Comparison of ENCODE assay signal across 8 cellular contexts in genomic region chr22:21736084-21736642, GRCh38. TPM values are rescaled to one million over a fixed set of nuclear protein-coding genes. Genes with fewer than 3 reads are reported as not detected.
DNase-seq lines count a peak whose midpoint lies in the region; ATAC-seq, FAIRE-seq and TF ChIP-seq lines count a peak whose summit lies in the region.

No MANE protein-coding gene starts in this region.

- SMC1A ChIA-PET in GM12878 (lab: Charles Lee; ENCODE audit: uncharacterized antibody, unreplicated experiment) = interaction anchor here (1.8 kb wide), 1 partner anchor 27 kb away, joined by 8 read pairs; no protein-coding TSS in a partner anchor

- CTCF ChIA-PET in activated CD4-positive, alpha-beta T cell treated with anti-CD3 and anti-CD28 coated beads, Interleukin-2, amount 10 ng/mL, durations not matched to agents 7 days and 5 days (lab: Charles Lee) = interaction anchor here (0.7 to 2.1 kb wide), 2 partner anchors 10 to 25 kb away, joined by 3 to 7 read pairs; no protein-coding TSS in a partner anchor
- CTCF ChIA-PET in GM12878 (lab: Yijun Ruan, JAX) = interaction anchor here (1.5 kb wide), 1 partner anchor 25 kb away, joined by 3 read pairs; no protein-coding TSS in a partner anchor

- FAIRE-seq in GM12878 (lab: Jason Lieb, UNC) = no peak

- no peak overlapping the region for H3K9ac ChIP-seq in GM12878 (ENCODE audit: control insufficient read depth, insufficient read depth, low read length)
- H3K9ac ChIP-seq in liver (ENCODE audit: low read depth in 1 of 2, low read length in 2 of 2) = no peak overlapping the region

- peaks cover 21% of the 10 kb centered on the region for H3K4me1 Mint-ChIP-seq in activated CD4-positive, alpha-beta T cell treated with anti-CD3 and anti-CD28 coated beads, Interleukin-2, amount 10 ng/mL, durations not matched to agents 7 days and 5 days

- intact Hi-C loops in GM12878 (cut with micrococcal nuclease; ENCODE audit: unreplicated experiment) = no loop called here

- DNase-seq in activated CD4-positive, alpha-beta T cell treated with anti-CD3 and anti-CD28 coated beads, Interleukin-2, amount 10 ng/mL, durations not matched to agents 7 days and 5 days = no peak
- DNase-seq in activated CD4-positive, alpha-beta T cell treated with anti-CD3 and anti-CD28 coated beads, Interleukin-2, amount 50 U/mL, for 48 hours = no peak
- DNase-seq in GM12878 (ENCODE audit: low read depth, low spot score) = no peak
- no peak for DNase-seq in tibial nerve (ENCODE audit: low spot score in 2 of 2)
- DNase-seq in NCI-H2107 (lab: John Stamatoyannopoulos, UW) = no peak

- H3K36me3 Mint-ChIP-seq in activated CD4-positive, alpha-beta T cell treated with anti-CD3 and anti-CD28 coated beads, Interleukin-2, amount 10 ng/mL, durations not matched to agents 7 days and 5 days (ENCODE audit: low read depth) = no peaks in the 10 kb centered on the region

- H3K79me2 ChIP-seq in GM12878 (ENCODE audit: control insufficient read depth, insufficient read depth, low read length) = no peaks in the 10 kb centered on the region

- H3K4me3 Mint-ChIP-seq in activated CD4-positive, alpha-beta T cell treated with anti-CD3 and anti-CD28 coated beads, Interleukin-2, amount 10 ng/mL, durations not matched to agents 7 days and 5 days = peak overlapping the region; percentile 51

- RAD21 ChIA-PET in GM12878 (lab: Charles Lee; ENCODE audit: unreplicated experiment) = interaction anchor here (0.8 to 1.9 kb wide), 3 partner anchors 19 to 36 kb away, joined by 3 to 6 read pairs (median 6); no protein-coding TSS in a partner anchor

- ATAC-seq in GM12878 (no peak), GM18511 (IDR thresholded peaks at IDR 0.05; ENCODE audit: unreplicated experiment) (no peak), GM19035 (IDR thresholded peaks at IDR 0.05; ENCODE audit: unreplicated experiment) (no peak)

- H3K27ac ChIP-seq in GM12878 (ENCODE audit: control insufficient read depth, insufficient read depth) (no peak overlapping the region), liver (ENCODE audit: low read depth in 1 of 2, low read length in 2 of 2) (peak overlapping the region in 1 of 2 donors; percentile 13), tibial nerve (peak overlapping the region; percentile 44 to 82 (median 66))

- TF ChIP-seq RAD21 in GM12878 (IDR thresholded peaks at IDR 0.05; ENCODE audit: insufficient read depth, low read depth, low read length) = no peak
- no peak for TF ChIP-seq RAD21 in liver (IDR thresholded peaks at IDR 0.05)

- whole genome bisulfite sequencing in GM12878 (ENCODE audit: insufficient coverage, insufficient replicate concordance, low lambda C conversion rate, missing lambda C conversion rate) = 75% methylated on average over 39 of the region's 65 CpGs
- WGBS in liver = 10% methylated on average over 65 of the region's 65 CpGs
- 13 to 23% methylated on average over 21 to 46 of the region's 65 CpGs for WGBS in tibial nerve, 2 donors

- peaks cover 21% of the 10 kb centered on the region for H3K27me3 Mint-ChIP-seq in activated CD4-positive, alpha-beta T cell treated with anti-CD3 and anti-CD28 coated beads, Interleukin-2, amount 10 ng/mL, durations not matched to agents 7 days and 5 days

- H3K27ac Mint-ChIP-seq in activated CD4-positive, alpha-beta T cell treated with anti-CD3 and anti-CD28 coated beads, Interleukin-2, amount 10 ng/mL, durations not matched to agents 7 days and 5 days = no peak overlapping the region

- in situ Hi-C loops in GM12878 (cut with MboI) = no loop called here

- TF ChIP-seq CTCF in GM12878 (IDR thresholded peaks at IDR 0.05 in 2 of 3, conservative IDR thresholded peaks at IDR 0.05 in 1 of 3; ENCODE audit: control insufficient read depth in 2 of 3, extremely low read depth in 1 of 3, insufficient read depth in 1 of 3, low read depth in 3 of 3, low read length in 3 of 3) (no peak), liver (IDR thresholded peaks at IDR 0.05; ENCODE audit: low read depth, low read length, missing input control) (no peak), tibial nerve (IDR thresholded peaks at IDR 0.05) (no peak)

- H3K27me3 ChIP-seq in GM12878 (replicated peaks in 1 of 2; ENCODE audit: control insufficient read depth in 2 of 2, insufficient read depth in 2 of 2, low read length in 1 of 2) = no peaks in the 10 kb centered on the region
- H3K27me3 ChIP-seq in liver (ENCODE audit: control insufficient read depth in 4 of 4, insufficient read depth in 4 of 4, low read length in 3 of 4) = no peaks in the 10 kb centered on the region
- H3K27me3 ChIP-seq in tibial nerve = no peaks in the 10 kb centered on the region

- H3K4me3 ChIP-seq in GM12878 = no peak overlapping the region
- peak overlapping the region in 2 of 3 donors; percentile 44 to 74 for H3K4me3 ChIP-seq in liver (ENCODE audit: low read depth in 1 of 3, low read length in 3 of 3)
- peak overlapping the region; percentile 45 to 87 (median 49) for H3K4me3 ChIP-seq in tibial nerve

- no peak for TF ChIP-seq EP300 in GM12878 (IDR thresholded peaks at IDR 0.05; ENCODE audit: borderline replicate concordance in 1 of 2, control insufficient read depth in 1 of 2, low read depth in 2 of 2, low read length in 2 of 2)
- TF ChIP-seq EP300 in tibial nerve (IDR thresholded peaks at IDR 0.05) = no peak

- no peaks in the 10 kb centered on the region for H3K36me3 ChIP-seq in GM12878 (ENCODE audit: control insufficient read depth in 2 of 2, insufficient read depth in 2 of 2, low read length in 1 of 2)
- no peaks in the 10 kb centered on the region for H3K36me3 ChIP-seq in liver (ENCODE audit: control insufficient read depth in 4 of 4, insufficient read depth in 3 of 4, low read depth in 1 of 4, low read length in 3 of 4)
- no peaks in the 10 kb centered on the region for H3K36me3 ChIP-seq in tibial nerve

- H2AFZ ChIP-seq in GM12878 (ENCODE audit: control insufficient read depth, low read depth, low read length) = no peak overlapping the region; the same call in 1 of the 2 replicates

- POLR2A ChIA-PET in activated CD4-positive, alpha-beta T cell treated with anti-CD3 and anti-CD28 coated beads, Interleukin-2, amount 10 ng/mL, durations not matched to agents 7 days and 5 days (lab: Charles Lee) = interaction anchor here (0.6 kb wide), 1 partner anchor 13 kb away, joined by 10 read pairs; no protein-coding TSS in a partner anchor
- POLR2A ChIA-PET in GM12878 (lab: Charles Lee) = interaction anchor here (1.3 to 1.5 kb wide), 2 partner anchors 27 to 29 kb away, joined by 3 to 4 read pairs; no protein-coding TSS in a partner anchor

- no peaks in the 10 kb centered on the region for H4K20me1 ChIP-seq in GM12878 (ENCODE audit: control insufficient read depth, insufficient read depth)

- H3K9me3 Mint-ChIP-seq in activated CD4-positive, alpha-beta T cell treated with anti-CD3 and anti-CD28 coated beads, Interleukin-2, amount 10 ng/mL, durations not matched to agents 7 days and 5 days = no peaks in the 10 kb centered on the region

- TF ChIP-seq POLR2A in GM12878 (IDR thresholded peaks at IDR 0.05; ENCODE audit: low read depth, low read length) (no peak), tibial nerve (IDR thresholded peaks at IDR 0.05) (no peak)

- H3K4me1 ChIP-seq in GM12878 (ENCODE audit: control insufficient read depth, insufficient read depth, low read length) = peaks cover 5% of the 10 kb centered on the region; the same call in 1 of the 2 replicates
- peaks cover 3 to 12% (median 10%) of the 10 kb centered on the region in 4 donors for H3K4me1 ChIP-seq in liver (ENCODE audit: control insufficient read depth in 4 of 4, insufficient read depth in 4 of 4, low read length in 3 of 4)
- H3K4me1 ChIP-seq in tibial nerve = peaks cover 0 to 18% (median 11%) of the 10 kb centered on the region in 4 donors

- BruUV-seq in GM12878 (replicated peaks; lab: Mats Ljungman, UMichigan) = no TSS peak

- H3K4me2 ChIP-seq in GM12878 (ENCODE audit: control insufficient read depth, insufficient read depth) = peak overlapping the region; percentile 100; the same call in 1 of the 2 replicates

- H3K9me3 ChIP-seq in GM12878 (replicated peaks; ENCODE audit: control insufficient read depth, insufficient read depth, low read length) (no peaks in the 10 kb centered on the region), liver (ENCODE audit: control insufficient read depth in 4 of 4, low read length in 3 of 4) (no peaks in the 10 kb centered on the region), tibial nerve (no peaks in the 10 kb centered on the region)

TF ChIP-seq in GM12878, 131 proteins besides CTCF, POLR2A, EP300 and RAD21 (continues in another document):
- TF ChIP-seq LARP7 (IDR thresholded peaks at IDR 0.05) (peak; percentile 65; the same call in 1 of the 2 replicates), TCF12 (IDR thresholded peaks at IDR 0.05; ENCODE audit: low read depth, low read length) (no peak), SMARCA5 (IDR thresholded peaks at IDR 0.05) (0 out of 2 replicates have a peak, but pooled peaks have one; percentile 26)

TF ChIP-seq in liver, 16 proteins besides CTCF, POLR2A, EP300 and RAD21 (continues in another document):
- no peak for TF ChIP-seq HNF4G (IDR thresholded peaks at IDR 0.05)
- TF ChIP-seq GABPA (IDR thresholded peaks at IDR 0.05 in 1 of 2, conservative IDR thresholded peaks at IDR 0.05 in 1 of 2) = no peak
- TF ChIP-seq SP1 (IDR thresholded peaks at IDR 0.05) = no peak
- no peak for TF ChIP-seq JUND (IDR thresholded peaks at IDR 0.05)
- TF ChIP-seq EGR1 (IDR thresholded peaks at IDR 0.05; ENCODE audit: low read depth in 2 of 2) = no peak
- TF ChIP-seq FOXA1 (IDR thresholded peaks at IDR 0.05) = no peak

RNA-seq across cellular contexts. Expression of gene YPEL1, which starts 0.6 kb away (rescaled TPM):
- total RNA-seq in activated CD4-positive, alpha-beta T cell treated with anti-CD3 and anti-CD28 coated beads, Interleukin-2, amount 10 ng/mL, durations not matched to agents 7 days and 5 days = 10 to 100 TPM in 1 of 2 experiments, 1 to 10 TPM in 1; 8.9 to 11.0 TPM
- 3.8 and 4.0 TPM in 2 replicates for total RNA-seq in GM12878 (2013; cell fraction: nucleolus; rRNA removed)
- total RNA-seq in GM12878 (2014; rRNA removed) (0.98 and 5.0 TPM in 2 replicates), GM12878 (2014; rRNA removed; fragmentation: Illumina TruSeq; extraction: Trizol) (0.67 and 0.83 TPM in 2 replicates), GM12878 (2021) (1.4 and 1.9 TPM in 2 replicates), liver (1 to 10 TPM in 1 of 2 donors, under 1 TPM in 1; 0.98 to 3.5 TPM), tibial nerve (10 to 100 TPM in 3 of 4 donors, 1 to 10 TPM in 1; 6.3 to 43.1 (median 16.5) TPM)
- 1.2 TPM for polyA plus RNA-seq in GM12878 (2011; ENCODE audit: low read depth)
- polyA plus RNA-seq in GM12878 (2011; rRNA removed) (2.5 and 2.7 TPM in 2 replicates), GM12878 (2014; fragmentation: Illumina TruSeq; extraction: Trizol) (0.69 and 0.82 TPM in 2 replicates), GM12878 (2014; fragmentation: Nextera tagmentation; extraction: Ambion mirVana) (under 1 TPM; 0.13 to 0.21 TPM), GM12878 (2014; rRNA removed) (1.2 and 1.4 TPM in 2 replicates), GM12878 (2016; fragmentation: Nextera tagmentation; extraction: Ambion mirVana) (1 to 10 TPM; 1.7 to 2.4 TPM), liver (1 to 10 TPM in 1 of 2 donors, under 1 TPM in 1; 0.83 to 4.8 TPM)
- 1.4 and 1.5 TPM in 2 replicates for polyA plus RNA-seq in GM12878 (2011; cell fraction: cytosol; rRNA removed)
- polyA plus RNA-seq in GM12878 (2011; cell fraction: nucleus; rRNA removed) = 1.3 and 1.7 TPM in 2 replicates
- 1.9 and 2.0 TPM in 2 replicates for polyA plus RNA-seq in GM12878 (2012)
- 2.0 and 2.1 TPM in 2 replicates for polyA minus RNA-seq in GM12878 (2011; rRNA and poly(A)+ RNA removed)
- polyA minus RNA-seq in GM12878 (2011; cell fraction: cytosol; rRNA and poly(A)+ RNA removed) = 0.52 and 0.94 TPM in 2 replicates
- polyA minus RNA-seq in GM12878 (2011; cell fraction: nucleus; rRNA and poly(A)+ RNA removed) = 0.67 and 1.1 TPM in 2 replicates
